ENCODE assay signal across 10 cellular contexts in genomic region chr22:31957970-31958594, GRCh38.
"Had no signal": no experiment of that assay in that cellular context is flagged by ENCODE, and none has a peak within 500 bp of the region (broad histone marks: within the 10 kb centered on the region; RNA-seq: fewer than 3 reads in every experiment).

No MANE protein-coding gene starts in this region.

- H2AFZ ChIP-seq: parathyroid adenoma had no signal

- H3K27me3 Mint-ChIP-seq: activated naive CD4-positive, alpha-beta T cell treated with anti-CD3 and anti-CD28 coated beads, Interleukin-2, amount 50 U/mL, for 24 hours had no signal

- ATAC-seq: foreskin keratinocyte, left colon had no signal

- H3K27ac ChIP-seq: foreskin keratinocyte, parathyroid adenoma, tibial nerve had no signal

- H3K9me3 ChIP-seq: tibial nerve had no signal

- H3K4me1 ChIP-seq: parathyroid adenoma had no signal

- H3K27me3 ChIP-seq: foreskin keratinocyte, tibial nerve had no signal

- H3K4me3 ChIP-seq: tibial nerve had no signal

- H3K9ac ChIP-seq: parathyroid adenoma had no signal

- H3K4me3 Mint-ChIP-seq: activated naive CD4-positive, alpha-beta T cell treated with anti-CD3 and anti-CD28 coated beads, Interleukin-2, amount 50 U/mL, for 24 hours had no signal

- DNase-seq: activated CD4-positive, alpha-beta T cell treated with anti-CD3 and anti-CD28 coated beads for 1 hour; activated T-cell treated with anti-CD3 and anti-CD28 coated beads for 4 hours; amygdala; foreskin keratinocyte; left colon; retina; SHP77 treated with DMSO at 0.1 percent for 48 hours had no signal

- H3K79me2 ChIP-seq: parathyroid adenoma had no signal

- H3K9me3 Mint-ChIP-seq: activated naive CD4-positive, alpha-beta T cell treated with anti-CD3 and anti-CD28 coated beads, Interleukin-2, amount 50 U/mL, for 24 hours had no signal
